2 cellular contexts compared by ENCODE assay signal in genomic region chr10:68087338-68088029, GRCh38.
TF ChIP-seq lines count a peak whose summit lies in the region.

No MANE protein-coding gene starts in this region.

TF ChIP-seq in SK-N-SH, 30 proteins besides CTCF, POLR2A, EP300 and RAD21 (continued from another document):
- TF ChIP-seq, protein P1, sequence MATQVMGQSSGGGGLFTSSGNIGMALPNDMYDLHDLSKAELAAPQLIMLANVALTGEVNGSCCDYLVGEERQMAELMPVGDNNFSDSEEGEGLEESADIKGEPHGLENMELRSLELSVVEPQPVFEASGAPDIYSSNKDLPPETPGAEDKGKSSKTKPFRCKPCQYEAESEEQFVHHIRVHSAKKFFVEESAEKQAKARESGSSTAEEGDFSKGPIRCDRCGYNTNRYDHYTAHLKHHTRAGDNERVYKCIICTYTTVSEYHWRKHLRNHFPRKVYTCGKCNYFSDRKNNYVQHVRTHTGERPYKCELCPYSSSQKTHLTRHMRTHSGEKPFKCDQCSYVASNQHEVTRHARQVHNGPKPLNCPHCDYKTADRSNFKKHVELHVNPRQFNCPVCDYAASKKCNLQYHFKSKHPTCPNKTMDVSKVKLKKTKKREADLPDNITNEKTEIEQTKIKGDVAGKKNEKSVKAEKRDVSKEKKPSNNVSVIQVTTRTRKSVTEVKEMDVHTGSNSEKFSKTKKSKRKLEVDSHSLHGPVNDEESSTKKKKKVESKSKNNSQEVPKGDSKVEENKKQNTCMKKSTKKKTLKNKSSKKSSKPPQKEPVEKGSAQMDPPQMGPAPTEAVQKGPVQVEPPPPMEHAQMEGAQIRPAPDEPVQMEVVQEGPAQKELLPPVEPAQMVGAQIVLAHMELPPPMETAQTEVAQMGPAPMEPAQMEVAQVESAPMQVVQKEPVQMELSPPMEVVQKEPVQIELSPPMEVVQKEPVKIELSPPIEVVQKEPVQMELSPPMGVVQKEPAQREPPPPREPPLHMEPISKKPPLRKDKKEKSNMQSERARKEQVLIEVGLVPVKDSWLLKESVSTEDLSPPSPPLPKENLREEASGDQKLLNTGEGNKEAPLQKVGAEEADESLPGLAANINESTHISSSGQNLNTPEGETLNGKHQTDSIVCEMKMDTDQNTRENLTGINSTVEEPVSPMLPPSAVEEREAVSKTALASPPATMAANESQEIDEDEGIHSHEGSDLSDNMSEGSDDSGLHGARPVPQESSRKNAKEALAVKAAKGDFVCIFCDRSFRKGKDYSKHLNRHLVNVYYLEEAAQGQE (IDR thresholded peaks at IDR 0.05; ENCODE audit: low read depth, low read length), result no peak
- TF ChIP-seq, protein P2, sequence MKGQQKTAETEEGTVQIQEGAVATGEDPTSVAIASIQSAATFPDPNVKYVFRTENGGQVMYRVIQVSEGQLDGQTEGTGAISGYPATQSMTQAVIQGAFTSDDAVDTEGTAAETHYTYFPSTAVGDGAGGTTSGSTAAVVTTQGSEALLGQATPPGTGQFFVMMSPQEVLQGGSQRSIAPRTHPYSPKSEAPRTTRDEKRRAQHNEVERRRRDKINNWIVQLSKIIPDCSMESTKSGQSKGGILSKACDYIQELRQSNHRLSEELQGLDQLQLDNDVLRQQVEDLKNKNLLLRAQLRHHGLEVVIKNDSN (IDR thresholded peaks at IDR 0.05; ENCODE audit: borderline replicate concordance, low read depth), result no peak
- TF ChIP-seq JUND (IDR thresholded peaks at IDR 0.05), result no peak
- TF ChIP-seq TCF12 (IDR thresholded peaks at IDR 0.05), result no peak
- TF ChIP-seq YY1 (IDR thresholded peaks at IDR 0.05; ENCODE audit: low read depth), result no peak
- no peak for TF ChIP-seq FOSL2 (IDR thresholded peaks at IDR 0.05; ENCODE audit: borderline replicate concordance, low read depth)

TF ChIP-seq in SK-N-SH treated with all-trans-retinoic acid at 6 μM for 48 hours, 23 proteins besides CTCF, POLR2A, EP300 and RAD21 (continued from another document):
- TF ChIP-seq, protein P3, sequence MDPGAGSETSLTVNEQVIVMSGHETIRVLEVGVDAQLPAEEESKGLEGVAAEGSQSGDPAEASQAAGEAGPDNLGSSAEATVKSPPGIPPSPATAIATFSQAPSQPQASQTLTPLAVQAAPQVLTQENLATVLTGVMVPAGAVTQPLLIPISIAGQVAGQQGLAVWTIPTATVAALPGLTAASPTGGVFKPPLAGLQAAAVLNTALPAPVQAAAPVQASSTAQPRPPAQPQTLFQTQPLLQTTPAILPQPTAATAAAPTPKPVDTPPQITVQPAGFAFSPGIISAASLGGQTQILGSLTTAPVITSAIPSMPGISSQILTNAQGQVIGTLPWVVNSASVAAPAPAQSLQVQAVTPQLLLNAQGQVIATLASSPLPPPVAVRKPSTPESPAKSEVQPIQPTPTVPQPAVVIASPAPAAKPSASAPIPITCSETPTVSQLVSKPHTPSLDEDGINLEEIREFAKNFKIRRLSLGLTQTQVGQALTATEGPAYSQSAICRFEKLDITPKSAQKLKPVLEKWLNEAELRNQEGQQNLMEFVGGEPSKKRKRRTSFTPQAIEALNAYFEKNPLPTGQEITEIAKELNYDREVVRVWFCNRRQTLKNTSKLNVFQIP (CRISPR knock-in tag; IDR thresholded peaks at IDR 0.05; ENCODE audit: borderline replicate concordance, low read depth), result no peak
- TF ChIP-seq GLIS3 (CRISPR knock-in tag; IDR thresholded peaks at IDR 0.05) (no peak), ARNTL (CRISPR knock-in tag; IDR thresholded peaks at IDR 0.05; ENCODE audit: borderline replicate concordance, low read depth) (no peak), OSR1 (CRISPR knock-in tag; IDR thresholded peaks at IDR 0.05) (no peak), ZFP3 (CRISPR knock-in tag; IDR thresholded peaks at IDR 0.05) (no peak)
